In genomic region chr16:75131081-75131480, GRCh38 we compare ENCODE assay signal across 23 cellular contexts. TPM values are rescaled to one million over a fixed set of nuclear protein-coding genes. Genes with fewer than 3 reads are reported as not detected.
DNase-seq lines count a peak whose midpoint lies in the region; ATAC-seq and TF ChIP-seq lines count a peak whose summit lies in the region.
"Had no signal": no experiment of that assay in that cellular context is flagged by ENCODE, and none has a peak within 500 bp of the region (broad histone marks: within the 10 kb centered on the region; RNA-seq: fewer than 3 reads in every experiment).

No MANE protein-coding gene starts in this region.

- no peak overlapping the region for H3K4ac ChIP-seq in H9 (ENCODE audit: low read depth, low read length)

- H4K8ac ChIP-seq in H9 (replicated peaks; ENCODE audit: insufficient read length, low read depth, low read length), result no peak overlapping the region

- H3K4me1 Mint-ChIP-seq in H9 (peaks cover 17 to 19% of the 10 kb centered on the region in 2 experiments), WTC11 (peaks cover 13% of the 10 kb centered on the region)

- H2AFZ ChIP-seq in H9 (ENCODE audit: low read length), result no peak overlapping the region
- H2AFZ ChIP-seq: PC-9 had no signal

- no peak overlapping the region for H3T11ph ChIP-seq in H9 (ENCODE audit: low read length)

- H3K9ac ChIP-seq in H9 (ENCODE audit: extremely low read depth, insufficient read length, low read length), result no peak overlapping the region

- H3K56ac ChIP-seq in H9 (ENCODE audit: insufficient read length, low read depth, low read length), result no peak overlapping the region

- TF ChIP-seq POLR2A in thyroid gland (IDR thresholded peaks at IDR 0.05) (no peak), testis (IDR thresholded peaks at IDR 0.05) (no peak)

- POLR2A ChIA-PET in WTC11 (lab: Charles Lee), result interaction anchor here (0.7 kb wide), 1 partner anchor 51 kb away, joined by 4 read pairs; no protein-coding TSS in a partner anchor

- no peaks in the 10 kb centered on the region for H3K9me3 ChIP-seq in H9 (ENCODE audit: control insufficient read depth, low read depth, low read length)
- no peaks in the 10 kb centered on the region for H3K9me3 ChIP-seq in thyroid gland
- no peaks in the 10 kb centered on the region for H3K9me3 ChIP-seq in testis

- no peak for TF ChIP-seq CTCF in H9 (conservative IDR thresholded peaks at IDR 0.05)
- TF ChIP-seq CTCF in WTC11 (IDR thresholded peaks at IDR 0.05), result no peak
- no peak for TF ChIP-seq CTCF in thyroid gland (IDR thresholded peaks at IDR 0.05)
- TF ChIP-seq CTCF in testis (IDR thresholded peaks at IDR 0.05), result no peak

- no peak overlapping the region for H2BK5ac ChIP-seq in H9 (ENCODE audit: insufficient read length, low read length)

- H3K18ac ChIP-seq in H9 (ENCODE audit: insufficient read length, low read depth, low read length), result no peak overlapping the region

- H3K4me3 ChIP-seq in thyroid gland (replicated peaks in 1 of 3) (no peak overlapping the region), testis (no peak overlapping the region)
- H3K4me3 ChIP-seq: PC-9, SJSA1 had no signal

- H3K23ac ChIP-seq in H9 (ENCODE audit: insufficient read length, low read depth, low read length), result no peak overlapping the region

- H3K27ac ChIP-seq in H9 (ENCODE audit: insufficient read length, low read depth, low read length) (no peak overlapping the region), thyroid gland (peak overlapping the region; percentile 21 to 57 (median 47)), testis (no peak overlapping the region)
- H3K27ac ChIP-seq: PC-9, SJSA1 had no signal

- H3K4me1 ChIP-seq in H9 (ENCODE audit: insufficient read depth, low read length) (no peaks in the 10 kb centered on the region), thyroid gland (peaks cover 9 to 13% of the 10 kb centered on the region in 2 donors), testis (no peaks in the 10 kb centered on the region)
- H3K4me1 ChIP-seq: SJSA1 had no signal

- H2BK20ac ChIP-seq in H9 (ENCODE audit: low read depth, low read length, poor library complexity, severe bottlenecking), result no peak overlapping the region

- no peaks in the 10 kb centered on the region for H3K27me3 ChIP-seq in H9 (ENCODE audit: insufficient read depth, low read length)
- H3K27me3 ChIP-seq in thyroid gland, result no peaks in the 10 kb centered on the region
- no peaks in the 10 kb centered on the region for H3K27me3 ChIP-seq in testis
- H3K27me3 ChIP-seq: SJSA1 had no signal

- H3K27me3 Mint-ChIP-seq in H9 (ENCODE audit: low read depth) (peaks cover 2% of the 10 kb centered on the region; the same call in 1 of the 2 replicates), WTC11 (ENCODE audit: low read depth) (no peaks in the 10 kb centered on the region; the same call in 1 of the 2 replicates)

- no peak overlapping the region for H4K91ac ChIP-seq in H9 (ENCODE audit: insufficient read length, low read depth, low read length)

- no peaks in the 10 kb centered on the region for H3K79me1 ChIP-seq in H9 (ENCODE audit: insufficient read depth, low read depth, low read length, poor library complexity, severe bottlenecking)

- no peaks in the 10 kb centered on the region for H3K23me2 ChIP-seq in H9 (ENCODE audit: insufficient read length, low read depth, low read length, poor library complexity, severe bottlenecking)

- WGBS in H9 (ENCODE audit: extremely low coverage, insufficient read length, low lambda C conversion rate), result no CpG with 5 or more reads among the region's 7 CpGs
- WGBS in thyroid gland, 2 donors, result 57 to 70% methylated on average over 7 of the region's 7 CpGs
- WGBS in testis, 2 donors, result 68 to 83% methylated on average over 7 of the region's 7 CpGs

- H3K4me2 ChIP-seq in H9 (ENCODE audit: insufficient read depth, insufficient read length, low read length), result no peak overlapping the region
- H3K4me2 ChIP-seq: PC-9 had no signal

- no peak overlapping the region for H4K5ac ChIP-seq in H9 (ENCODE audit: insufficient read length, low read depth, low read length)

- no peak overlapping the region for H2BK12ac ChIP-seq in H9 (ENCODE audit: insufficient read length, low read depth, low read length)

- CTCF ChIA-PET in WTC11 (lab: Charles Lee), result interaction anchor here (0.8 to 2.6 kb wide), 14 partner anchors 9 to 408 kb away, joined by 3 to 31 read pairs (median 4); partner anchors contain the start of gene ZNRF1

- H4K20me1 ChIP-seq in H9 (ENCODE audit: control insufficient read depth, insufficient read depth, insufficient read length), result no peaks in the 10 kb centered on the region

- no peak overlapping the region for H2BK15ac ChIP-seq in H9 (ENCODE audit: low read depth, low read length)

- H3K36me3 Mint-ChIP-seq in H9 (ENCODE audit: insufficient read depth in 1 of 3, low read depth in 3 of 3) (peaks cover 18 to 26% (median 23%) of the 10 kb centered on the region in 3 experiments), WTC11 (peaks cover 23% of the 10 kb centered on the region)
- H3K36me3 Mint-ChIP-seq: CD4-positive, alpha-beta memory T cell had no signal

- no peak overlapping the region; the same call in 1 of the 2 replicates for H3K14ac ChIP-seq in H9 (ENCODE audit: insufficient read depth, low read length)

- DNase-seq in H9 (no peak), WTC11 (ENCODE audit: low spot score) (no peak), iPS-NIHi7 (ENCODE audit: extremely low spot score) (peak; percentile 9), thyroid gland (no peak), SIG-M5 (lab: John Stamatoyannopoulos, UW) (no peak), testis (no peak)
- DNase-seq: C1 segment of cervical spinal cord; CD4-positive, alpha-beta memory T cell; COR-L47; GOT3; Karpas-422; MV-4-11; NCI-H1105 treated with DMSO at 0.1 percent for 48 hours; NCI-H2029; NCI-H446; NCI-H524 treated with DMSO at 0.1 percent for 48 hours; NCI-H774 had no signal

- no peak overlapping the region for H3K4me3 Mint-ChIP-seq in H9
- no peak overlapping the region for H3K4me3 Mint-ChIP-seq in WTC11

- H3K36me3 ChIP-seq in thyroid gland, result no peaks in the 10 kb centered on the region
- no peaks in the 10 kb centered on the region for H3K36me3 ChIP-seq in testis (ENCODE audit: low read depth, missing control alignments)
- H3K36me3 ChIP-seq: SJSA1 had no signal

- H2AK5ac ChIP-seq in H9 (ENCODE audit: insufficient read length, low read length), result peak overlapping the region; percentile 76

- H3K79me2 ChIP-seq in H9 (ENCODE audit: insufficient read depth, low read length), result no peaks in the 10 kb centered on the region

- H2BK120ac ChIP-seq in H9 (ENCODE audit: low read depth, low read length, poor library complexity, severe bottlenecking), result no peak overlapping the region

- H3K9me3 Mint-ChIP-seq in H9 (peaks cover 18 to 26% of the 10 kb centered on the region in 2 experiments), WTC11 (peaks cover 22% of the 10 kb centered on the region)

- intact Hi-C loops in thyroid gland (cut with DNase I), result no loop called here
- intact Hi-C loops in testis (cut with DNase I; ENCODE audit: low total_unique reads), result no loop called here

- ATAC-seq in WTC11, result peak; percentile 36
- ATAC-seq in GM18498 (IDR thresholded peaks at IDR 0.05; ENCODE audit: unreplicated experiment), result no peak
- ATAC-seq: Right ventricle myocardium inferior had no signal

- H3K27ac Mint-ChIP-seq in H9 (peak overlapping the region in 2 of 3 experiments; percentile 4 to 6; a peak in 2 of 7 replicates), WTC11 (no peak overlapping the region)

TF ChIP-seq in WTC11, 78 proteins besides CTCF, POLR2A, EP300 and RAD21 (continues in another document):
- TF ChIP-seq ERG (CRISPR knock-in tag; IDR thresholded peaks at IDR 0.05), result no peak
- TF ChIP-seq NFE2L1 (CRISPR knock-in tag; IDR thresholded peaks at IDR 0.05), result no peak
- TF ChIP-seq ZNF425 (CRISPR knock-in tag; conservative IDR thresholded peaks at IDR 0.05), result no peak
- no peak for TF ChIP-seq ZMAT4 (CRISPR knock-in tag; IDR thresholded peaks at IDR 0.05)

RNA-seq across cellular contexts. Expression of gene LDHD, which starts 14.5 kb away (rescaled TPM):
- total RNA-seq in H9 (2021) (14.5 and 14.7 TPM in 2 replicates), WTC11 (2021) (12.3 to 12.6 TPM (median 12.3 TPM) in 3 replicates), thyroid gland (10 to 100 TPM; 10.2 to 41.3 (median 26.3) TPM), testis (10 to 100 TPM in 1 of 2 donors, 1 to 10 TPM in 1; 5.0 to 14.4 TPM)
- polyA plus RNA-seq in testis (ENCODE audit: insufficient read depth, low read depth, low replicate concordance), result 4.2 TPM
- total RNA-seq: A673, Daoy had no signal

RNA-seq across cellular contexts. Expression of gene ZFP1, which starts 17.2 kb away (rescaled TPM):
- 13.7 and 15.3 TPM in 2 replicates for total RNA-seq in H9 (2021)
- total RNA-seq in WTC11 (2021), result 9.7 to 11.7 TPM (median 10.3 TPM) in 3 replicates
- total RNA-seq in thyroid gland, result 10 to 100 TPM; 16.8 to 43.3 (median 21.1) TPM
- 10 to 100 TPM; 12.3 to 14.6 TPM for total RNA-seq in testis
- polyA plus RNA-seq in testis (ENCODE audit: insufficient read depth, low read depth, low replicate concordance), result 14.0 TPM

Comparison
In these comparisons a context has a peak if more than half of its experiments do, and no peak if none do; other contexts are left out.
1. H3K27ac ChIP-seq: peak in thyroid gland (3 of 3); none in H9 (single experiment) and testis (0 of 2).